8 cellular contexts compared by ENCODE assay signal in genomic region chr22:35627267-35628041, GRCh38. TPM values are rescaled to one million over a fixed set of nuclear protein-coding genes. Genes with fewer than 3 reads are reported as not detected.
DNase-seq lines count a peak whose midpoint lies in the region; ATAC-seq and TF ChIP-seq lines count a peak whose summit lies in the region.

No MANE protein-coding gene starts in this region.

- H3K27me3 Mint-ChIP-seq in Calu3 (ENCODE audit: unreplicated experiment), result no peaks in the 10 kb centered on the region

- peak overlapping the region; percentile 30 for H3K9ac ChIP-seq in HUES64 (ENCODE audit: low read depth, low read length)

- intact Hi-C loops in Calu3 (cut with micrococcal nuclease; ENCODE audit: unreplicated experiment) (loop anchor here (1.0 to 5.0 kb wide), 4 partner anchors 100 to 496 kb away; no protein-coding TSS in a partner anchor), adrenal gland (cut with DNase I) (loop anchor here (2.0 to 10.0 kb wide), 4 partner anchors 210 to 497 kb away; no protein-coding TSS in a partner anchor), cardiac septum (cut with DNase I) (loop anchor here (2.0 to 5.0 kb wide), 5 partner anchors 110 to 497 kb away; no protein-coding TSS in a partner anchor), posterior vena cava (cut with DNase I) (loop anchor here in 1 of 2 donors (5.0 kb wide), 1 partner anchor 295 kb away; no protein-coding TSS in a partner anchor), uterus (cut with DNase I; ENCODE audit: low total_unique reads) (loop anchor here (10.0 kb wide), 1 partner anchor 297 kb away; no protein-coding TSS in a partner anchor)

- TF ChIP-seq POLR2A in adrenal gland (IDR thresholded peaks at IDR 0.05) (peak in 1 of 2 donors; percentile 57), uterus (IDR thresholded peaks at IDR 0.05) (peak in 1 of 2 donors; percentile 58)

- H3K9me3 ChIP-seq in HUES64 (ENCODE audit: insufficient read depth, low read depth, low read length) (no peaks in the 10 kb centered on the region), SJSA1 (replicated peaks) (no peaks in the 10 kb centered on the region), adrenal gland (replicated peaks in 1 of 3) (no peaks in the 10 kb centered on the region), uterus (no peaks in the 10 kb centered on the region)

- H3K4me3 ChIP-seq in HUES64 (ENCODE audit: low read length) (peak overlapping the region; percentile 67), SJSA1 (peak overlapping the region; percentile 39), adrenal gland (peak overlapping the region; percentile 45 to 83 (median 56)), uterus (peak overlapping the region; percentile 58 to 66)

- TF ChIP-seq CTCF in Calu3 (IDR thresholded peaks at IDR 0.05; ENCODE audit: unreplicated experiment), result peak; percentile 43
- TF ChIP-seq CTCF in adrenal gland (IDR thresholded peaks at IDR 0.05), result peak; percentile 15 to 62 (median 46)
- TF ChIP-seq CTCF in uterus (IDR thresholded peaks at IDR 0.05), result peak; percentile 54 to 76 (median 66)

- peaks cover 25% of the 10 kb centered on the region for H3K36me3 Mint-ChIP-seq in Calu3 (ENCODE audit: insufficient read depth, unreplicated experiment)

- H3K27ac ChIP-seq in HUES64 (ENCODE audit: low read depth, low read length) (no peak overlapping the region), SJSA1 (peak overlapping the region; percentile 94), adrenal gland (peak overlapping the region in 4 of 5 donors; percentile 69 to 86 (median 82)), uterus (peak overlapping the region; percentile 91 to 94)

- H3K27me3 ChIP-seq in HUES64 (ENCODE audit: insufficient read depth, low read length) (no peaks in the 10 kb centered on the region), SJSA1 (replicated peaks) (no peaks in the 10 kb centered on the region), adrenal gland (no peaks in the 10 kb centered on the region), uterus (no peaks in the 10 kb centered on the region)

- H3K9me3 Mint-ChIP-seq in Calu3 (ENCODE audit: low read depth, unreplicated experiment), result no peaks in the 10 kb centered on the region

- peak overlapping the region; percentile 96 for H3K27ac Mint-ChIP-seq in Calu3 (ENCODE audit: unreplicated experiment)

- CTCF ChIA-PET in Calu3 (lab: Charles Lee), result interaction anchor here (0.5 to 2.2 kb wide), 17 partner anchors 18 to 1435 kb away, joined by 3 to 27 read pairs (median 5); partner anchors contain the start of gene APOL6

- DNase-seq in Calu3 (peak; percentile 85), SJSA1 (ENCODE audit: low read depth in 1 of 2, low spot score in 2 of 2) (peak; percentile 98 to 100), adrenal gland (peak; percentile 82 to 93 (median 88)), cardiac septum (ENCODE audit: low spot score) (peak; percentile 90), posterior vena cava (ENCODE audit: low spot score) (peak; percentile 91), uterus (peak; percentile 82 to 89)

- WGBS in HUES64, result 6% methylated on average over 21 of the region's 21 CpGs
- 1 to 5% (median 3%) methylated on average over 8 to 21 of the region's 21 CpGs for WGBS in adrenal gland, 4 donors

- H3K4me3 Mint-ChIP-seq in Calu3 (ENCODE audit: low read depth, unreplicated experiment), result peak overlapping the region; percentile 78

- peaks cover 2% of the 10 kb centered on the region; the same call in 1 of the 2 replicates for H3K4me1 ChIP-seq in HUES64 (ENCODE audit: insufficient read depth, low read length)
- H3K4me1 ChIP-seq in SJSA1 (replicated peaks), result peaks cover 46% of the 10 kb centered on the region
- peaks cover 0 to 13% of the 10 kb centered on the region in 2 donors for H3K4me1 ChIP-seq in adrenal gland (replicated peaks in 1 of 2)
- H3K4me1 ChIP-seq in uterus, result peaks cover 0 to 7% of the 10 kb centered on the region in 2 donors

- H3K4me1 Mint-ChIP-seq in Calu3 (ENCODE audit: low read depth, unreplicated experiment), result peaks cover 61% of the 10 kb centered on the region

- BruUV-seq in Calu3 (replicated peaks; lab: Mats Ljungman, UMichigan), result TSS peak; percentile 93

- ATAC-seq in GM18520 (IDR thresholded peaks at IDR 0.05; ENCODE audit: unreplicated experiment), result no peak

- no peaks in the 10 kb centered on the region for H3K36me3 ChIP-seq in HUES64 (ENCODE audit: insufficient read depth, low read length)
- no peaks in the 10 kb centered on the region for H3K36me3 ChIP-seq in SJSA1
- no peaks in the 10 kb centered on the region for H3K36me3 ChIP-seq in adrenal gland (replicated peaks in 1 of 2)
- H3K36me3 ChIP-seq in uterus, result no peaks in the 10 kb centered on the region

RNA-seq across cellular contexts. Expression of gene MB, which starts 10.3 kb away (rescaled TPM):
- total RNA-seq in Calu3 (2022) (0.37 TPM in 1 of 2 replicates, not detected in the other), adrenal gland (10 to 100 TPM in 1 of 8 donors, 1 to 10 TPM in 6, under 1 TPM in 1; 0.72 to 32.8 (median 2.0) TPM), cardiac septum (7,641 TPM), posterior vena cava (1 to 10 TPM in 1 of 2 donors, not detected in 1; 2.3 TPM), uterus (1 to 10 TPM in 2 of 4 donors, not detected in 2; 1.8 to 2.5 TPM)
- polyA plus RNA-seq in HUES64 (2013, experiment 1 of 2), result not detected
- polyA plus RNA-seq in HUES64 (2013, experiment 2 of 2), result 0.38 TPM
- total RNA-seq in SJSA1 (2014; rRNA removed; shearing (Covaris generic)), result not detected in 2 replicates
- polyA plus RNA-seq in adrenal gland, result 1 to 10 TPM in 2 of 3 donors, under 1 TPM in 1; 0.35 to 5.9 (median 2.5) TPM

RNA-seq across cellular contexts. Expression of gene APOL6, which starts 20.8 kb away (rescaled TPM):
- total RNA-seq in Calu3 (2022) (24.0 and 39.9 TPM in 2 replicates), adrenal gland (10 to 100 TPM; 12.7 to 37.9 (median 25.5) TPM), cardiac septum (5.7 TPM), posterior vena cava (10 to 100 TPM; 12.6 to 14.6 TPM), uterus (10 to 100 TPM in 2 of 4 donors, 1 to 10 TPM in 2; 5.3 to 19.8 (median 13.0) TPM)
- polyA plus RNA-seq in HUES64 (2013, experiment 1 of 2), result 0.05 TPM
- 0.06 TPM for polyA plus RNA-seq in HUES64 (2013, experiment 2 of 2)
- 14.0 and 22.6 TPM in 2 replicates for total RNA-seq in SJSA1 (2014; rRNA removed; shearing (Covaris generic))
- polyA plus RNA-seq in adrenal gland, result 10 to 100 TPM in 1 of 3 donors, 1 to 10 TPM in 2; 6.5 to 13.3 (median 6.9) TPM

Comparison
In these comparisons a context has a peak if more than half of its experiments do, and no peak if none do; other contexts are left out.
1. RNA of gene MB, which starts 10.3 kb away (total RNA-seq): 7,641 TPM in cardiac septum (single experiment); 2.3 TPM in posterior vena cava, 0.72 to 32.8 TPM in adrenal gland, 1.8 to 2.5 TPM in uterus, 0.37 TPM in Calu3 and not detected in SJSA1; every median in the first group is over 100 times any median in the second.
2. Peak in every context shown above with its lines, with median percentiles within 50 percentile points of each other: DNase-seq, CTCF ChIP-seq and H3K4me3 ChIP-seq.